23 cellular contexts compared by ENCODE assay signal in genomic region chr9:135403733-135404450, GRCh38.
"Had no signal": no experiment of that assay in that cellular context is flagged by ENCODE, and none has a peak within 500 bp of the region (broad histone marks: within the 10 kb centered on the region; RNA-seq: fewer than 3 reads in every experiment).

No MANE protein-coding gene starts in this region.

- H3K4me1 ChIP-seq: left ventricle myocardium inferior, sigmoid colon, tibial nerve had no signal

- H3K27ac Mint-ChIP-seq: activated CD4-positive, alpha-beta memory T cell treated with anti-CD3 and anti-CD28 coated beads, Interleukin-2, amount 10 ng/mL, durations not matched to agents 7 days and 5 days; activated CD4-positive, alpha-beta T cell treated with anti-CD3 and anti-CD28 coated beads, Interleukin-2, amount 10 ng/mL, durations not matched to agents 24 days and 14 days; activated naive CD4-positive, alpha-beta T cell treated with anti-CD3 and anti-CD28 coated beads, Interleukin-2, amount 10 ng/mL, durations not matched to agents 7 days and 5 days; activated T-cell treated with anti-CD3 and anti-CD28 coated beads, Interleukin-2, amount 50 U/mL, for 24 hours; nephron; progenitor cell of endocrine pancreas; T-helper 17 cell had no signal

- H3K4me3 ChIP-seq: left ventricle myocardium inferior, mucosa of descending colon, ovary, sigmoid colon, tibial nerve had no signal

- H3K27me3 ChIP-seq: neutrophil, ovary, tibial nerve had no signal

- H3K27me3 Mint-ChIP-seq: activated CD4-positive, alpha-beta T cell treated with anti-CD3 and anti-CD28 coated beads, Interleukin-2, amount 10 ng/mL, durations not matched to agents 24 days and 14 days; activated naive CD4-positive, alpha-beta T cell treated with anti-CD3 and anti-CD28 coated beads, Interleukin-2, amount 10 ng/mL, durations not matched to agents 7 days and 5 days had no signal

- H3K36me3 Mint-ChIP-seq: activated naive CD4-positive, alpha-beta T cell treated with anti-CD3 and anti-CD28 coated beads, Interleukin-2, amount 10 ng/mL, durations not matched to agents 7 days and 5 days had no signal

- H3K4me1 Mint-ChIP-seq: activated CD4-positive, alpha-beta memory T cell treated with anti-CD3 and anti-CD28 coated beads, Interleukin-2, amount 10 ng/mL, durations not matched to agents 7 days and 5 days; activated CD4-positive, alpha-beta T cell treated with anti-CD3 and anti-CD28 coated beads, Interleukin-2, amount 10 ng/mL, durations not matched to agents 24 days and 14 days; activated naive CD4-positive, alpha-beta T cell treated with anti-CD3 and anti-CD28 coated beads, Interleukin-2, amount 10 ng/mL, durations not matched to agents 7 days and 5 days; nephron; T-helper 17 cell had no signal

- H3K27ac ChIP-seq: left ventricle myocardium inferior, neutrophil, ovary, sigmoid colon, tibial nerve had no signal

- ATAC-seq: mucosa of descending colon, T-helper 17 cell had no signal

- H3K9me3 ChIP-seq: mucosa of descending colon, neutrophil, ovary, sigmoid colon had no signal

- H3K4me3 Mint-ChIP-seq: activated CD4-positive, alpha-beta memory T cell treated with anti-CD3 and anti-CD28 coated beads, Interleukin-2, amount 10 ng/mL, durations not matched to agents 7 days and 5 days; activated CD4-positive, alpha-beta T cell treated with anti-CD3 and anti-CD28 coated beads, Interleukin-2, amount 10 ng/mL, durations not matched to agents 24 days and 14 days; activated naive CD4-positive, alpha-beta T cell treated with anti-CD3 and anti-CD28 coated beads, Interleukin-2, amount 10 ng/mL, durations not matched to agents 7 days and 5 days; activated T-cell treated with anti-CD3 and anti-CD28 coated beads, Interleukin-2, amount 50 U/mL, for 24 hours; nephron; T-helper 17 cell had no signal

- FAIRE-seq: endothelial cell of umbilical vein, small intestine had no signal

- DNase-seq: activated CD4-positive, alpha-beta memory T cell treated with anti-CD3 and anti-CD28 coated beads, Interleukin-2, amount 10 ng/mL, durations not matched to agents 7 days and 5 days; activated CD4-positive, alpha-beta T cell treated with anti-CD3 and anti-CD28 coated beads, Interleukin-2, amount 10 ng/mL, durations not matched to agents 24 days and 14 days; activated CD4-positive, CD25-positive, alpha-beta regulatory T cell treated with anti-CD3 and anti-CD28 coated beads, Interleukin-2, amount 50 U/mL, for 72 hours; activated CD8-positive, alpha-beta memory T cell treated with anti-CD3 and anti-CD28 coated beads, Interleukin-2, amount 50 U/mL, for 48 hours; activated gamma-delta T cell; activated naive CD4-positive, alpha-beta T cell treated with anti-CD3 and anti-CD28 coated beads, Interleukin-2, amount 10 ng/mL, durations not matched to agents 7 days and 5 days; activated T-cell treated with anti-CD3 and anti-CD28 coated beads, Interleukin-2, amount 50 U/mL, for 24 hours; amygdala; central memory CD4-positive, alpha-beta T cell; foreskin fibroblast; left ventricle myocardium inferior; mucosa of descending colon; ovary; sigmoid colon; small intestine; stimulated activated naive CD4-positive, alpha-beta T cell treated with Interleukin-2 at 50 U/mL for 16 hours; T-helper 17 cell; T1000 had no signal

- H3K36me3 ChIP-seq: left ventricle myocardium inferior, neutrophil, ovary, sigmoid colon, tibial nerve had no signal

- H3K9me3 Mint-ChIP-seq: activated CD4-positive, alpha-beta memory T cell treated with anti-CD3 and anti-CD28 coated beads, Interleukin-2, amount 10 ng/mL, durations not matched to agents 7 days and 5 days; activated CD4-positive, alpha-beta T cell treated with anti-CD3 and anti-CD28 coated beads, Interleukin-2, amount 10 ng/mL, durations not matched to agents 24 days and 14 days; activated naive CD4-positive, alpha-beta T cell treated with anti-CD3 and anti-CD28 coated beads, Interleukin-2, amount 10 ng/mL, durations not matched to agents 7 days and 5 days; activated T-cell treated with anti-CD3 and anti-CD28 coated beads, Interleukin-2, amount 50 U/mL, for 24 hours; nephron had no signal
